In the genomic region with DNA sequence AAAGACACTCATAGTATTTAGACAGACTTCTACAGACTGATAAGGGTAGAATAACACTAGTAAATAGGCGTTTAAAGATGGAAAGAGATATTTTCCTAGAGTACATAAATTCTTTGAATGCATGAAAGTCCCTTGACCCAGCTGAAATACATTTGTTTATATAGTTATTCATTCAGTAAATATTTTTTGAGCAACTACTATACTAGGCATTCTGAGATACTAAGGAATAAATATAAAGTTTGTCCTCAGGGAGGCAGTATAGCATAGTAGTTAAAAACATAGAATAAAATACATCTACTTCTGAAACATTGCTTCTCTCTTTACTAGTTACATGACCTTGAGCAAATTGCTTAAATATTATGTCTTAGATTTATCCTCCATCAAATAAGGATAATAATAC, we compare ENCODE assay signal across 1 cellular context.
TF ChIP-seq lines count a peak whose summit lies in the region.

No MANE protein-coding gene starts in this region.

TF ChIP-seq in HCT116, 20 proteins besides CTCF, POLR2A, EP300 and RAD21 (continued from another document):
- TF ChIP-seq, protein P1, sequence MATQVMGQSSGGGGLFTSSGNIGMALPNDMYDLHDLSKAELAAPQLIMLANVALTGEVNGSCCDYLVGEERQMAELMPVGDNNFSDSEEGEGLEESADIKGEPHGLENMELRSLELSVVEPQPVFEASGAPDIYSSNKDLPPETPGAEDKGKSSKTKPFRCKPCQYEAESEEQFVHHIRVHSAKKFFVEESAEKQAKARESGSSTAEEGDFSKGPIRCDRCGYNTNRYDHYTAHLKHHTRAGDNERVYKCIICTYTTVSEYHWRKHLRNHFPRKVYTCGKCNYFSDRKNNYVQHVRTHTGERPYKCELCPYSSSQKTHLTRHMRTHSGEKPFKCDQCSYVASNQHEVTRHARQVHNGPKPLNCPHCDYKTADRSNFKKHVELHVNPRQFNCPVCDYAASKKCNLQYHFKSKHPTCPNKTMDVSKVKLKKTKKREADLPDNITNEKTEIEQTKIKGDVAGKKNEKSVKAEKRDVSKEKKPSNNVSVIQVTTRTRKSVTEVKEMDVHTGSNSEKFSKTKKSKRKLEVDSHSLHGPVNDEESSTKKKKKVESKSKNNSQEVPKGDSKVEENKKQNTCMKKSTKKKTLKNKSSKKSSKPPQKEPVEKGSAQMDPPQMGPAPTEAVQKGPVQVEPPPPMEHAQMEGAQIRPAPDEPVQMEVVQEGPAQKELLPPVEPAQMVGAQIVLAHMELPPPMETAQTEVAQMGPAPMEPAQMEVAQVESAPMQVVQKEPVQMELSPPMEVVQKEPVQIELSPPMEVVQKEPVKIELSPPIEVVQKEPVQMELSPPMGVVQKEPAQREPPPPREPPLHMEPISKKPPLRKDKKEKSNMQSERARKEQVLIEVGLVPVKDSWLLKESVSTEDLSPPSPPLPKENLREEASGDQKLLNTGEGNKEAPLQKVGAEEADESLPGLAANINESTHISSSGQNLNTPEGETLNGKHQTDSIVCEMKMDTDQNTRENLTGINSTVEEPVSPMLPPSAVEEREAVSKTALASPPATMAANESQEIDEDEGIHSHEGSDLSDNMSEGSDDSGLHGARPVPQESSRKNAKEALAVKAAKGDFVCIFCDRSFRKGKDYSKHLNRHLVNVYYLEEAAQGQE (IDR thresholded peaks at IDR 0.05; ENCODE audit: low read depth) = no peak
- TF ChIP-seq CBX3 (IDR thresholded peaks at IDR 0.05; ENCODE audit: low read depth) (no peak), EZH2phosphoT487 (IDR thresholded peaks at IDR 0.05; ENCODE audit: borderline replicate concordance) (no peak)
